8 cellular contexts compared by ENCODE assay signal in the genomic region with DNA sequence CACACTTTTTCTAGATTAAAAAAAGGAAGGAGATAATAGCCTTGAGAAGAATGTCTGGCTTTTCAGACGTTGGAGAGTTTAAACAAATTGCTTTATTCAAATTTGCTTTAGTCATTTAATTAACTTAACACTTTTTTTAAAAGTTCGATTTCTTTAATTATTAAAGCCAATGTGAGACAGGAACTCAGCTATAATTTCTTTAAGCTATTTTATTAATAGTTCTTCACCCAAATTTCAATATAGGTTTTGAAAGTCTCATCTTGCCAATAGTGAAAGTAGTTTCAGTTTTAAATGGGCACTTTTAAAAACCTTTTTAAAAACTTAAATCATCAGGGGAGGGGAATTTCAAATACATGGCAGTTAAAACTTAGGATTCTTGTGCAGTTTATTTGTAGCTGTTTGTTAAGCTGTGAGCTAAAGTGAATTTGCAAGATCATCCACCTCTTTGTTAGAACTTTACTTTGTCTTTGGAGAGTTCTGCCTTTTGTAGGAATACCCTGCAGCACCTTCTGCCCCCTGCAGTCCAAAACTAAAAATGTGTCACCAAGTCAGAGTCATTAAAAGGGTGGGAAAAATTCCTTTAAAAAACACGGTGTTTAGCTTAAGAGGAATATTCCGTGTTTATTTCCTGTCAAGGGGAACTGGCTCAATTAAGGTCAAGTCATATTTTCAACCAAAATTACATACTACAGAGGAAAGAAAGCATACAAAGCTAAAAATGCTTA. TPM values are rescaled to one million over a fixed set of nuclear protein-coding genes. Genes with fewer than 3 reads are reported as not detected.
DNase-seq lines count a peak whose midpoint lies in the region; ATAC-seq and TF ChIP-seq lines count a peak whose summit lies in the region.

No MANE protein-coding gene starts in this region.

- H3K56ac ChIP-seq in IMR-90 (ENCODE audit: extremely low read depth, insufficient read depth, low read length), result peak overlapping the region; percentile 50

- intact Hi-C loops in IMR-90 (cut with micrococcal nuclease) (loop anchor here (1.0 to 10.0 kb wide), 8 partner anchors 130 to 543 kb away; a partner anchor contains a TSS), dorsolateral prefrontal cortex (cut with DNase I) (loop anchor here (5.0 kb wide), 3 partner anchors 73 to 172 kb away; no protein-coding TSS in a partner anchor)

- in situ Hi-C loops in IMR-90 (cut with MboI; ENCODE audit: low sequenced_read_pairs), result loop anchor here (5.0 kb wide), 3 partner anchors 143 to 213 kb away; no protein-coding TSS in a partner anchor

- H3K36me3 ChIP-seq in IMR-90 (ENCODE audit: control insufficient read depth, insufficient read depth, low read length) (peaks cover 24% of the 10 kb centered on the region), SK-N-MC (ENCODE audit: insufficient read depth, low read length) (peaks cover 41% of the 10 kb centered on the region), mucosa of rectum (ENCODE audit: control insufficient read depth in 2 of 2, insufficient read depth in 2 of 2, low read length in 2 of 2) (peaks cover 11 to 12% of the 10 kb centered on the region in 2 donors)

- no peak for ATAC-seq in activated CD8-positive, alpha-beta memory T cell treated with anti-CD3 and anti-CD28 coated beads, Interleukin-2, amount 10 ng/mL, durations not matched to agents 7 days and 5 days
- no peak for ATAC-seq in IMR-90 (ENCODE audit: low read depth)
- ATAC-seq in GM19395 (IDR thresholded peaks at IDR 0.05; ENCODE audit: unreplicated experiment), result no peak

- H3K4me3 ChIP-seq in IMR-90 (ENCODE audit: insufficient read depth, low read depth, low read length) (peak overlapping the region; percentile 85), SK-N-MC (peak overlapping the region; percentile 80), dorsolateral prefrontal cortex (peak overlapping the region in 55 of 59 donors; percentile 0 to 87 (median 40)), mucosa of rectum (ENCODE audit: low read length in 2 of 2) (peak overlapping the region; percentile 88 to 96)

- peaks cover 10% of the 10 kb centered on the region for H3K9me1 ChIP-seq in IMR-90 (ENCODE audit: insufficient read depth, low read length)

- H3K9ac ChIP-seq in IMR-90 (ENCODE audit: low read depth, low read length) (peak overlapping the region; percentile 66; the same call in 1 of the 2 replicates), SK-N-MC (ENCODE audit: insufficient read length) (peak overlapping the region; percentile 93), mucosa of rectum (ENCODE audit: low read depth in 1 of 2, low read length in 2 of 2) (peak overlapping the region; percentile 100)

- peak; percentile 40; the same call in 1 of the 2 replicates for TF ChIP-seq RAD21 in IMR-90 (IDR thresholded peaks at IDR 0.05; ENCODE audit: low read length)

- H3K4me1 ChIP-seq in IMR-90 (ENCODE audit: control insufficient read depth, insufficient read depth, low read length), result peaks cover 16% of the 10 kb centered on the region
- peaks cover 32 to 49% of the 10 kb centered on the region in 2 donors for H3K4me1 ChIP-seq in mucosa of rectum (ENCODE audit: control insufficient read depth in 2 of 2, insufficient read depth in 2 of 2, low read length in 2 of 2)

- no peak overlapping the region for H4K5ac ChIP-seq in IMR-90 (ENCODE audit: low read depth, low read length)

- H3K36me3 Mint-ChIP-seq in activated CD8-positive, alpha-beta memory T cell treated with anti-CD3 and anti-CD28 coated beads, Interleukin-2, amount 10 ng/mL, durations not matched to agents 7 days and 5 days, result peaks cover 17% of the 10 kb centered on the region

- no peaks in the 10 kb centered on the region for H3K27me3 ChIP-seq in IMR-90 (ENCODE audit: control insufficient read depth, insufficient read depth, low read length)
- H3K27me3 ChIP-seq in dorsolateral prefrontal cortex, result peaks cover 0 to 36% (median 4%) of the 10 kb centered on the region in 45 donors
- H3K27me3 ChIP-seq in mucosa of rectum (ENCODE audit: control insufficient read depth in 2 of 2, insufficient read depth in 2 of 2, low read length in 2 of 2), result no peaks in the 10 kb centered on the region

- peaks cover 55% of the 10 kb centered on the region for H3K4me1 Mint-ChIP-seq in activated CD8-positive, alpha-beta memory T cell treated with anti-CD3 and anti-CD28 coated beads, Interleukin-2, amount 10 ng/mL, durations not matched to agents 7 days and 5 days

- H3K23ac ChIP-seq in IMR-90 (ENCODE audit: low read depth, low read length), result no peak overlapping the region; the same call in 1 of the 2 replicates

- peak; percentile 60 for TF ChIP-seq CTCF in IMR-90 (conservative IDR thresholded peaks at IDR 0.05; ENCODE audit: low read depth, low read length)
- peak; percentile 43 to 80 (median 67) for TF ChIP-seq CTCF in dorsolateral prefrontal cortex (IDR thresholded peaks at IDR 0.05 in 54 of 56, conservative IDR thresholded peaks at IDR 0.05 in 2 of 56; ENCODE audit: low read depth in 1 of 56, partially characterized antibody in 56 of 56)

- no peaks in the 10 kb centered on the region for H3K9me3 Mint-ChIP-seq in activated CD8-positive, alpha-beta memory T cell treated with anti-CD3 and anti-CD28 coated beads, Interleukin-2, amount 10 ng/mL, durations not matched to agents 7 days and 5 days (ENCODE audit: low read depth)

- H3K27me3 Mint-ChIP-seq in activated CD8-positive, alpha-beta memory T cell treated with anti-CD3 and anti-CD28 coated beads, Interleukin-2, amount 10 ng/mL, durations not matched to agents 7 days and 5 days, result no peaks in the 10 kb centered on the region

- H3K27ac ChIP-seq in IMR-90 (ENCODE audit: insufficient read depth, low read length) (peak overlapping the region; percentile 30; the same call in 1 of the 2 replicates), SK-N-MC (peak overlapping the region; percentile 97), dorsolateral prefrontal cortex (peak overlapping the region in 56 of 59 donors; percentile 7 to 99 (median 96)), mucosa of rectum (ENCODE audit: low read depth in 2 of 2, low read length in 2 of 2) (peak overlapping the region; percentile 93 to 99)

- H2BK20ac ChIP-seq in IMR-90 (ENCODE audit: low read depth, low read length), result no peak overlapping the region

- dilution Hi-C loops in IMR-90 (cut with HindIII; ENCODE audit: low sequenced_read_pairs, unreplicated experiment), result no loop called here

- H4K91ac ChIP-seq in IMR-90 (ENCODE audit: insufficient read depth, low read depth, low read length), result no peak overlapping the region

- POLR2A ChIA-PET in IMR-90 (lab: Charles Lee; ENCODE audit: unreplicated experiment), result interaction anchor here (0.6 to 3.4 kb wide), 4 partner anchors 12 to 149 kb away, joined by 3 to 22 read pairs (median 10); no protein-coding TSS in a partner anchor

- peak overlapping the region; percentile 65; the same call in 1 of the 2 replicates for H2BK120ac ChIP-seq in IMR-90 (ENCODE audit: low read depth, low read length)

- BruUV-seq in IMR-90 (replicated peaks; lab: Mats Ljungman, UMichigan), result no TSS peak

- TF ChIP-seq POLR2A in IMR-90 (IDR thresholded peaks at IDR 0.05; ENCODE audit: low read depth, low read length), result no peak

- no peak overlapping the region for H2AFZ ChIP-seq in IMR-90 (replicated peaks; ENCODE audit: low read length, poor library complexity)

- peak overlapping the region; percentile 26; the same call in 1 of the 2 replicates for H3K18ac ChIP-seq in IMR-90 (ENCODE audit: low read depth, low read length)

- H4K20me1 ChIP-seq in IMR-90 (ENCODE audit: insufficient read depth, low read length), result peaks cover 47% of the 10 kb centered on the region

- no peak overlapping the region for H2AK5ac ChIP-seq in IMR-90 (ENCODE audit: low read depth, low read length)

- DNase-seq in activated CD8-positive, alpha-beta memory T cell treated with anti-CD3 and anti-CD28 coated beads, Interleukin-2, amount 10 ng/mL, durations not matched to agents 7 days and 5 days, result peak; percentile 63
- DNase-seq in activated CD8-positive, alpha-beta memory T cell treated with anti-CD3 and anti-CD28 coated beads, Interleukin-2, amount 50 U/mL, for 4 hours, result no peak
- DNase-seq in IMR-90 (peak; percentile 72), SK-N-MC (ENCODE audit: low read depth, low spot score) (no peak), dorsolateral prefrontal cortex (no peak), foreskin melanocyte (no peak)

- peak overlapping the region; percentile 87 for H3K4me3 Mint-ChIP-seq in activated CD8-positive, alpha-beta memory T cell treated with anti-CD3 and anti-CD28 coated beads, Interleukin-2, amount 10 ng/mL, durations not matched to agents 7 days and 5 days

- H3K9me3 ChIP-seq in IMR-90 (ENCODE audit: control insufficient read depth, insufficient read depth, low read length) (no peaks in the 10 kb centered on the region), SK-N-MC (ENCODE audit: low read depth, low read length) (peaks cover 4% of the 10 kb centered on the region; the same call in 1 of the 2 replicates), mucosa of rectum (ENCODE audit: control insufficient read depth in 2 of 2, low read length in 2 of 2) (no peaks in the 10 kb centered on the region)

- H3K4me2 ChIP-seq in IMR-90 (ENCODE audit: low read depth, low read length), result peak overlapping the region; percentile 93

- peak overlapping the region; percentile 36; the same call in 2 of the 3 replicates for H2BK15ac ChIP-seq in IMR-90 (ENCODE audit: low read depth, low read length)

- no peak overlapping the region for H2AK9ac ChIP-seq in IMR-90 (replicated peaks; ENCODE audit: low read depth, low read length, poor library complexity)

- peak overlapping the region; percentile 93 for H2BK5ac ChIP-seq in IMR-90 (ENCODE audit: low read depth, low read length, poor library complexity, severe bottlenecking)

- H4K8ac ChIP-seq in IMR-90 (ENCODE audit: low read depth in 2 of 2, low read length in 2 of 2), result peak overlapping the region in 1 of 2 experiments; percentile 32; a peak in 1 of 4 replicates

- peak overlapping the region; percentile 83 for H3K27ac Mint-ChIP-seq in activated CD8-positive, alpha-beta memory T cell treated with anti-CD3 and anti-CD28 coated beads, Interleukin-2, amount 10 ng/mL, durations not matched to agents 7 days and 5 days

- H3K14ac ChIP-seq in IMR-90 (replicated peaks; ENCODE audit: low read depth, low read length), result peak overlapping the region; percentile 57; the same call in 1 of the 2 replicates

- peak overlapping the region; percentile 46; the same call in 1 of the 2 replicates for H3K4ac ChIP-seq in IMR-90 (ENCODE audit: low read depth, low read length)

- CTCF ChIA-PET in activated CD8-positive, alpha-beta memory T cell treated with anti-CD3 and anti-CD28 coated beads, Interleukin-2, amount 10 ng/mL, durations not matched to agents 7 days and 5 days (lab: Charles Lee), result interaction anchor here (0.6 to 5.3 kb wide), 31 partner anchors 8 to 317 kb away, joined by 3 to 50 read pairs (median 4); no protein-coding TSS in a partner anchor
- CTCF ChIA-PET in IMR-90 (lab: Yijun Ruan, JAX), result interaction anchor here (0.6 to 3.7 kb wide), 18 partner anchors 12 to 311 kb away, joined by 3 to 33 read pairs (median 4); no protein-coding TSS in a partner anchor

- WGBS in IMR-90 (ENCODE audit: extremely low coverage in 2 of 2, insufficient read length in 1 of 2), 2 experiments, result no CpG with 5 or more reads among the region's 4 CpGs

- peaks cover 18 to 40% of the 10 kb centered on the region in 2 experiments for H3K79me1 ChIP-seq in IMR-90 (ENCODE audit: low read depth in 1 of 2, low read length in 2 of 2)

RNA-seq across cellular contexts. Expression of a gene that starts 4.6 kb away (rescaled TPM):
- 10 to 100 TPM in 1 of 2 experiments, 1 to 10 TPM in 1; 9.7 to 19.0 TPM for total RNA-seq in activated CD8-positive, alpha-beta memory T cell treated with anti-CD3 and anti-CD28 coated beads, Interleukin-2, amount 10 ng/mL, durations not matched to agents 7 days and 5 days
- total RNA-seq in IMR-90 (2012; rRNA removed) (100 and 118 TPM in 2 replicates), dorsolateral prefrontal cortex (10 to 100 TPM in 81 of 120 experiments, 1 to 10 TPM in 39; 5.1 to 30.2 (median 12.3) TPM)
- 43.7 and 62.1 TPM in 2 replicates for polyA plus RNA-seq in IMR-90 (2012; rRNA removed)
- polyA plus RNA-seq in IMR-90 (2012; cell fraction: cytosol; rRNA removed), result 51.3 and 79.1 TPM in 2 replicates
- polyA plus RNA-seq in IMR-90 (2012; cell fraction: nucleus; rRNA removed; ENCODE audit: low replicate concordance), result 84.3 and 252 TPM in 2 replicates

Comparison
In these comparisons a context has a peak if more than half of its experiments do, and no peak if none do; other contexts are left out.
1. DNase-seq: peak in activated CD8-positive, alpha-beta memory T cell treated with anti-CD3 and anti-CD28 coated beads, Interleukin-2, amount 10 ng/mL, durations not matched to agents 7 days and 5 days (single experiment) and IMR-90 (single experiment); none in activated CD8-positive, alpha-beta memory T cell treated with anti-CD3 and anti-CD28 coated beads, Interleukin-2, amount 50 U/mL, for 4 hours (single experiment), SK-N-MC (single experiment), dorsolateral prefrontal cortex (0 of 10) and foreskin melanocyte (single experiment).
2. H3K27ac ChIP-seq: peak in every context shown above with its lines; median percentile 97 in SK-N-MC; 96 in dorsolateral prefrontal cortex; 96 in mucosa of rectum; 30 in IMR-90.
3. H3K4me3 ChIP-seq: peak in every context shown above with its lines; median percentile 92 in mucosa of rectum; 85 in IMR-90; 80 in SK-N-MC; 40 in dorsolateral prefrontal cortex.
4. Peak in every context shown above with its lines, with median percentiles within 50 percentile points of each other: H3K9ac ChIP-seq.